In genomic region chr20:1982666-1983065, GRCh38 we compare ENCODE assay signal across 37 cellular contexts. TPM values are rescaled to one million over a fixed set of nuclear protein-coding genes. Genes with fewer than 3 reads are reported as not detected.
"Had no signal": no experiment of that assay in that cellular context is flagged by ENCODE, and none has a peak within 500 bp of the region (broad histone marks: within the 10 kb centered on the region; RNA-seq: fewer than 3 reads in every experiment).

No MANE protein-coding gene starts in this region.

- H3K36me3 ChIP-seq: adrenal gland, brain microvascular endothelial cell, breast epithelium, cardiac muscle cell had no signal

- H3K4me1 ChIP-seq: adrenal gland, body of pancreas, breast epithelium had no signal

- H3K9me3 ChIP-seq: adrenal gland, body of pancreas, breast epithelium had no signal

- H3K27me3 ChIP-seq: body of pancreas, brain microvascular endothelial cell had no signal

- DNase-seq: activated B cell treated with CpG ODN at 0.5 μM for 24 hours; activated CD4-positive, alpha-beta memory T cell treated with anti-CD3 and anti-CD28 coated beads for 36 hours; activated CD4-positive, alpha-beta T cell treated with anti-CD3 and anti-CD28 coated beads for 4 hours; activated CD4-positive, alpha-beta T cell treated with anti-CD3 and anti-CD28 coated beads, Interleukin-2, amount 10 ng/mL, durations not matched to agents 24 days and 14 days; activated CD4-positive, alpha-beta T cell treated with anti-CD3 and anti-CD28 coated beads, Interleukin-2, amount 50 U/mL, for 1 hour; activated CD4-positive, alpha-beta T cell treated with anti-CD3 and anti-CD28 coated beads, Interleukin-2, amount 50 U/mL, for 4 hours; activated CD4-positive, CD25-positive, alpha-beta regulatory T cell treated with anti-CD3 and anti-CD28 coated beads, Interleukin-2, amount 50 U/mL, for 72 hours; activated CD8-positive, alpha-beta memory T cell treated with anti-CD3 and anti-CD28 coated beads, Interleukin-2, amount 50 U/mL, for 4 hours; activated CD8-positive, alpha-beta T cell treated with anti-CD3 and anti-CD28 coated beads for 36 hours; activated gamma-delta T cell treated with Interleukin-2 at 50 U/mL for 16 hours; activated naive CD4-positive, alpha-beta T cell; activated naive CD4-positive, alpha-beta T cell treated with anti-CD3 and anti-CD28 coated beads for 36 hours; activated naive CD4-positive, alpha-beta T cell treated with anti-CD3 and anti-CD28 coated beads, Interleukin-2, amount 50 U/mL, for 16 hours; activated naive CD8-positive, alpha-beta T cell treated with anti-CD3 and anti-CD28 coated beads for 36 hours; activated T-cell treated with anti-CD3 and anti-CD28 coated beads for 4 hours; activated T-cell treated with anti-CD3 and anti-CD28 coated beads, Interleukin-2, amount 50 U/mL, for 1 hour; activated T-cell treated with anti-CD3 and anti-CD28 coated beads, Interleukin-2, amount 50 U/mL, for 4 hours; activated T-cell treated with anti-CD3 and anti-CD28 coated beads, Interleukin-2, amount 50 U/mL, for 72 hours; amniotic stem cell; aorta; brain microvascular endothelial cell; cerebellar nuclear complex; T-helper 1 cell; T-helper 2 cell; T-helper 9 cell had no signal

- H3K4me3 ChIP-seq: adrenal gland, body of pancreas, breast epithelium, cardiac muscle cell had no signal

- H3K27ac ChIP-seq: adrenal gland, body of pancreas, brain microvascular endothelial cell, breast epithelium, cardiac muscle cell, VCaP had no signal

- ATAC-seq: activated CD8-positive, alpha-beta T cell treated with anti-CD3 and anti-CD28 coated beads for 36 hours; activated naive CD4-positive, alpha-beta T cell treated with anti-CD3 and anti-CD28 coated beads, Interleukin-2, amount 50 U/mL, for 72 hours; activated T-cell treated with anti-CD3 and anti-CD28 coated beads, Interleukin-2, amount 50 U/mL, for 4 hours; activated T-cell treated with anti-CD3 and anti-CD28 coated beads, Interleukin-2, amount 50 U/mL, for 72 hours; activated T-helper 17 cell treated with anti-CD3 and anti-CD28 coated beads, Interleukin-2, amount 50 U/mL, for 72 hours; body of pancreas had no signal

- FAIRE-seq: astrocyte, TTC549 had no signal

RNA-seq across cellular contexts. Expression of gene PDYN, which starts 11.2 kb away (rescaled TPM):
- total RNA-seq: activated B cell treated with CpG ODN at 0.5 μM for 24 hours; activated CD4-positive, alpha-beta memory T cell treated with anti-CD3 and anti-CD28 coated beads for 36 hours; activated CD4-positive, alpha-beta T cell treated with anti-CD3 and anti-CD28 coated beads, Interleukin-2, amount 10 ng/mL, durations not matched to agents 24 days and 14 days; activated CD8-positive, alpha-beta memory T cell treated with anti-CD3 and anti-CD28 coated beads for 36 hours; activated CD8-positive, alpha-beta T cell treated with anti-CD3 and anti-CD28 coated beads for 36 hours; activated naive CD4-positive, alpha-beta T cell treated with anti-CD3 and anti-CD28 coated beads for 36 hours; activated naive CD4-positive, alpha-beta T cell treated with anti-CD3 and anti-CD28 coated beads, Interleukin-2, amount 50 U/mL, for 72 hours; activated naive CD8-positive, alpha-beta T cell treated with anti-CD3 and anti-CD28 coated beads for 36 hours; activated T-cell treated with anti-CD3 and anti-CD28 coated beads, Interleukin-2, amount 50 U/mL, for 4 hours; activated T-cell treated with anti-CD3 and anti-CD28 coated beads, Interleukin-2, amount 50 U/mL, for 72 hours; activated T-helper 1 cell treated with anti-CD3 and anti-CD28 coated beads, Interleukin-12 subunit alpha, Interleukin-12 subunit beta, Interleukin-2, Interleukin-4 antibody, amounts not matched to agents 30 ng/mL and 10 ng/mL and 1 ng/mL, durations not matched to agents 14 hours and 24 hours and 36 hours; activated T-helper 17 cell treated with anti-CD3 and anti-CD28 coated beads, Interleukin-2, amount 50 U/mL, for 72 hours; adrenal gland; aorta; astrocyte; body of pancreas; breast epithelium; chondrocyte had no signal
- polyA plus RNA-seq: adrenal gland, aorta had no signal
